ENCODE assay signal across 23 cellular contexts in genomic region chr5:141928051-141928450, GRCh38. TPM values are rescaled to one million over a fixed set of nuclear protein-coding genes. Genes with fewer than 3 reads are reported as not detected.
"Had no signal": no experiment of that assay in that cellular context is flagged by ENCODE, and none has a peak within 500 bp of the region (broad histone marks: within the 10 kb centered on the region; RNA-seq: fewer than 3 reads in every experiment).

No MANE protein-coding gene starts in this region.

- H3K27ac Mint-ChIP-seq: activated CD8-positive, alpha-beta T cell treated with anti-CD3 and anti-CD28 coated beads, Interleukin-2, amount 10 ng/mL, durations not matched to agents 7 days and 5 days; activated naive CD8-positive, alpha-beta T cell treated with anti-CD3 and anti-CD28 coated beads for 36 hours; mesothelial cell of epicardium; natural killer cell; T-cell had no signal

- ATAC-seq: activated CD8-positive, alpha-beta T cell treated with anti-CD3 and anti-CD28 coated beads, Interleukin-2, amount 10 ng/mL, durations not matched to agents 7 days and 5 days; effector memory CD8-positive, alpha-beta T cell; natural killer cell; stimulated activated naive CD8-positive, alpha-beta T cell treated with anti-CD3 and anti-CD28 coated beads, Interleukin-15, Interleukin-2, amounts not matched to agents 100 U/mL and 50 U/mL, for 24 hours; T-cell; upper lobe of right lung had no signal

- FAIRE-seq: frontal cortex, islet of Langerhans had no signal

- DNase-seq: activated CD4-positive, alpha-beta T cell treated with anti-CD3 and anti-CD28 coated beads for 48 hours; activated CD4-positive, CD25-positive, alpha-beta regulatory T cell; activated CD8-positive, alpha-beta T cell treated with anti-CD3 and anti-CD28 coated beads, Interleukin-2, amount 10 ng/mL, durations not matched to agents 7 days and 5 days; activated naive CD8-positive, alpha-beta T cell treated with anti-CD3 and anti-CD28 coated beads for 36 hours; colonic mucosa; dorsolateral prefrontal cortex; effector memory CD8-positive, alpha-beta T cell; natural killer cell; SJCRH30; spleen; stimulated activated CD4-positive, alpha-beta T cell treated with anti-CD3 and anti-CD28 coated beads, Interleukin-4, amount 100 ng/mL, for 1 hour; stimulated activated naive CD8-positive, alpha-beta T cell treated with anti-CD3 and anti-CD28 coated beads, Interleukin-15, Interleukin-2, amounts not matched to agents 100 U/mL and 50 U/mL, for 24 hours; T-cell; thyroid gland; upper lobe of right lung had no signal

- H3K36me3 ChIP-seq: breast epithelium had no signal

- H3K9me3 Mint-ChIP-seq: activated naive CD8-positive, alpha-beta T cell treated with anti-CD3 and anti-CD28 coated beads for 36 hours; activated T-helper 1 cell treated with anti-CD3 and anti-CD28 coated beads, Interleukin-12 subunit alpha, Interleukin-12 subunit beta, Interleukin-2, Interleukin-4 antibody, amounts not matched to agents 30 ng/mL and 10 ng/mL and 1 ng/mL, durations not matched to agents 14 hours and 24 hours and 36 hours; effector memory CD8-positive, alpha-beta T cell; mesothelial cell of epicardium; natural killer cell; T-cell had no signal

- H3K4me1 ChIP-seq: breast epithelium, SJCRH30 had no signal

- H3K9me3 ChIP-seq: breast epithelium, colonic mucosa, esophagus muscularis mucosa, SJCRH30, spleen, thyroid gland, upper lobe of right lung had no signal

- H3K4me3 ChIP-seq: breast epithelium, colonic mucosa, dorsolateral prefrontal cortex, esophagus muscularis mucosa, lung, SJCRH30, spleen, thyroid gland, upper lobe of right lung had no signal

- H3K27ac ChIP-seq: breast epithelium, colonic mucosa, dorsolateral prefrontal cortex, esophagus muscularis mucosa, SJCRH30, thyroid gland, upper lobe of right lung had no signal

- H3K9ac ChIP-seq: parathyroid adenoma had no signal

- H3K27me3 ChIP-seq: breast epithelium, colonic mucosa, dorsolateral prefrontal cortex, esophagus muscularis mucosa, SJCRH30, spleen, thyroid gland, upper lobe of right lung had no signal

- H2AFZ ChIP-seq: parathyroid adenoma had no signal

- H3K27me3 Mint-ChIP-seq: activated naive CD8-positive, alpha-beta T cell treated with anti-CD3 and anti-CD28 coated beads for 36 hours; effector memory CD8-positive, alpha-beta T cell; T-cell had no signal

- H3K4me3 Mint-ChIP-seq: activated CD8-positive, alpha-beta T cell treated with anti-CD3 and anti-CD28 coated beads, Interleukin-2, amount 10 ng/mL, durations not matched to agents 7 days and 5 days; activated naive CD8-positive, alpha-beta T cell treated with anti-CD3 and anti-CD28 coated beads for 36 hours; activated T-helper 1 cell treated with anti-CD3 and anti-CD28 coated beads, Interleukin-12 subunit alpha, Interleukin-12 subunit beta, Interleukin-2, Interleukin-4 antibody, amounts not matched to agents 30 ng/mL and 10 ng/mL and 1 ng/mL, durations not matched to agents 14 hours and 24 hours and 36 hours; effector memory CD8-positive, alpha-beta T cell; mesothelial cell of epicardium; natural killer cell; T-cell had no signal

RNA-seq across cellular contexts. Expression of gene PCDH1, which starts 49.8 kb away (rescaled TPM):
- total RNA-seq: activated CD8-positive, alpha-beta T cell treated with anti-CD3 and anti-CD28 coated beads, Interleukin-2, amount 10 ng/mL, durations not matched to agents 7 days and 5 days; activated naive CD8-positive, alpha-beta T cell treated with anti-CD3 and anti-CD28 coated beads for 36 hours; activated T-helper 1 cell treated with anti-CD3 and anti-CD28 coated beads, Interleukin-12 subunit alpha, Interleukin-12 subunit beta, Interleukin-2, Interleukin-4 antibody, amounts not matched to agents 30 ng/mL and 10 ng/mL and 1 ng/mL, durations not matched to agents 14 hours and 24 hours and 36 hours had no signal
